ENCODE assay signal across 14 cellular contexts in the genomic region with DNA sequence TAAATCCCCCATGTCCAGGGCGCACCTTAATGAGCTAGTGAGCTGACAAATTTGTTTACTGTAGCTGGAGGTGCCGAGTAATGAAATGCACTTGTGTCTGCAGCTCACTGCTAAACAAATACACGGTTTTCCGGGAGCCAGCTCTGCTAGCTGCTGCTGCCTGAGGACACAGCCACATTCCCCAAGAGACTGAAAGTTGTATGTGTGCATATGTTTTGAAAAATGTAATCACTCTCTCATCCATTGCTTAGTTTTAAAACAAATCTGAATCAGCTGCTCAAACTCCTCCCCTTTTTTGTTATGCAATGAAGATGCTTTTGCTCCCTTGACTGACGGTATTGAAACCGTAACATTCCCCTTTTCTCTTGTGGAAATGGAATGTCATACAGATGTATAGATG.
DNase-seq lines count a peak whose midpoint lies in the region; FAIRE-seq and TF ChIP-seq lines count a peak whose summit lies in the region.
"Had no signal": no experiment of that assay in that cellular context is flagged by ENCODE, and none has a peak within 500 bp of the region (broad histone marks: within the 10 kb centered on the region; RNA-seq: fewer than 3 reads in every experiment).

No MANE protein-coding gene starts in this region.

- H3K27ac ChIP-seq in neuronal stem cell (replicated peaks; ENCODE audit: low read length) (peak overlapping the region; percentile 98), small intestine (ENCODE audit: low read depth in 1 of 2, low read length in 1 of 2) (no peak overlapping the region)

- peaks cover 47 to 53% of the 10 kb centered on the region in 2 donors for H3K4me1 ChIP-seq in neuronal stem cell (ENCODE audit: control insufficient read depth in 2 of 2, insufficient read depth in 1 of 2, low read depth in 1 of 2, low read length in 2 of 2)
- no peaks in the 10 kb centered on the region for H3K4me1 ChIP-seq in small intestine (ENCODE audit: control insufficient read depth in 2 of 2, insufficient read depth in 1 of 2, low read depth in 1 of 2, low read length in 1 of 2)

- no peak overlapping the region for H3K4ac ChIP-seq in neuronal stem cell (ENCODE audit: low read length)

- H3K18ac ChIP-seq in neuronal stem cell (ENCODE audit: low read length): no peak overlapping the region

- H3K14ac ChIP-seq in neuronal stem cell (ENCODE audit: low read length): no peak overlapping the region

- TF ChIP-seq CTCF in choroid plexus epithelial cell (conservative IDR thresholded peaks at IDR 0.05; ENCODE audit: low read depth, low read length): no peak

- H4K8ac ChIP-seq in neuronal stem cell (ENCODE audit: low read depth, low read length): no peak overlapping the region

- FAIRE-seq in small intestine (lab: Jason Lieb, UNC): no peak
- FAIRE-seq: colon, keratinocyte had no signal

- no peak overlapping the region for H3K23ac ChIP-seq in neuronal stem cell (ENCODE audit: low read depth, low read length, poor library complexity)

- no peak overlapping the region for H2AFZ ChIP-seq in neuronal stem cell (ENCODE audit: low read length)

- H3K36me3 ChIP-seq in neuronal stem cell (replicated peaks in 1 of 2; ENCODE audit: control insufficient read depth in 2 of 2, insufficient read depth in 2 of 2, low read length in 2 of 2) (no peaks in the 10 kb centered on the region), small intestine (ENCODE audit: control insufficient read depth in 2 of 2, insufficient read depth in 2 of 2, low read length in 2 of 2) (no peaks in the 10 kb centered on the region)

- H2BK5ac ChIP-seq in neuronal stem cell (ENCODE audit: low read length): no peak overlapping the region

- no peak overlapping the region for H3K9ac ChIP-seq in neuronal stem cell (ENCODE audit: low read depth, low read length, poor library complexity)

- H3K4me3 ChIP-seq in choroid plexus epithelial cell (ENCODE audit: low read depth, low read length): no peak overlapping the region
- H3K4me3 ChIP-seq in neuronal stem cell (ENCODE audit: low read length in 2 of 2): peak overlapping the region in 1 of 2 donors; percentile 42
- no peak overlapping the region for H3K4me3 ChIP-seq in small intestine (ENCODE audit: low read depth in 1 of 2, low read length in 2 of 2)

- H2BK12ac ChIP-seq in neuronal stem cell (ENCODE audit: low read length): no peak overlapping the region

- H4K91ac ChIP-seq in neuronal stem cell (ENCODE audit: low read depth, low read length, poor library complexity): no peak overlapping the region

- no peaks in the 10 kb centered on the region for H3K27me3 ChIP-seq in neuronal stem cell (ENCODE audit: control insufficient read depth in 3 of 3, insufficient read depth in 3 of 3, low read depth in 1 of 3, low read length in 3 of 3)
- H3K27me3 ChIP-seq in small intestine (ENCODE audit: control insufficient read depth in 2 of 2, insufficient read depth in 2 of 2, low read length in 2 of 2): no peaks in the 10 kb centered on the region

- no peak overlapping the region for H2BK120ac ChIP-seq in neuronal stem cell (ENCODE audit: low read depth, low read length)

- H2BK15ac ChIP-seq in neuronal stem cell (ENCODE audit: low read length): no peak overlapping the region

- H3K4me2 ChIP-seq in neuronal stem cell (ENCODE audit: insufficient read depth, low read length, poor library complexity, severe bottlenecking): no peak overlapping the region

- H3K9me3 ChIP-seq in neuronal stem cell (replicated peaks in 1 of 2; ENCODE audit: control insufficient read depth in 2 of 2, insufficient read depth in 1 of 2, low read depth in 1 of 2, low read length in 2 of 2): peaks cover 0 to 4% of the 10 kb centered on the region in 2 donors
- H3K9me3 ChIP-seq in small intestine (ENCODE audit: control insufficient read depth, low read depth): no peaks in the 10 kb centered on the region

- H2AK5ac ChIP-seq in neuronal stem cell (ENCODE audit: low read depth, low read length): no peak overlapping the region

- no CpG with 5 or more reads among the region's 6 CpGs for WGBS in neuronal stem cell (ENCODE audit: extremely low coverage in 2 of 2, insufficient read length in 2 of 2, insufficient replicate concordance in 1 of 2), 2 donors
- 56 to 68% (median 59%) methylated on average over 6 of the region's 6 CpGs for WGBS in small intestine, 3 donors

- peaks cover 7% of the 10 kb centered on the region for H3K79me1 ChIP-seq in neuronal stem cell (ENCODE audit: low read depth, low read length)

- DNase-seq in HCEC 1CT (peak; percentile 43), NCI-H2171 treated with DMSO at 0.1 percent for 48 hours (lab: John Stamatoyannopoulos, UW) (peak; percentile 35), choroid plexus epithelial cell (ENCODE audit: low read depth) (peak; percentile 65), neuronal stem cell (ENCODE audit: low spot score) (no peak), H4 (ENCODE audit: low spot score) (no peak), NOMO-1 (lab: John Stamatoyannopoulos, UW; ENCODE audit: unreplicated experiment in 2 of 2) (no peak), small intestine (no peak)
- DNase-seq in activated naive CD4-positive, alpha-beta T cell treated with anti-CD3 and anti-CD28 coated beads, Interleukin-2, amount 50 U/mL, for 16 hours: no peak
- DNase-seq: activated CD8-positive, alpha-beta T cell treated with anti-CD3 and anti-CD28 coated beads, Interleukin-2, amount 10 ng/mL, durations not matched to agents 7 days and 5 days; activated naive CD4-positive, alpha-beta T cell treated with anti-CD3 and anti-CD28 coated beads for 36 hours; CD4-positive, CD25-positive, alpha-beta regulatory T cell; NCI-H1694 had no signal

Comparison
In these comparisons a context has a peak if more than half of its experiments do, and no peak if none do; other contexts are left out.
1. DNase-seq: peak in HCEC 1CT (single experiment), NCI-H2171 treated with DMSO at 0.1 percent for 48 hours (single experiment) and choroid plexus epithelial cell (single experiment); none in neuronal stem cell (single experiment), H4 (single experiment), activated naive CD4-positive, alpha-beta T cell treated with anti-CD3 and anti-CD28 coated beads, Interleukin-2, amount 50 U/mL, for 16 hours (single experiment), NOMO-1 (0 of 2) and small intestine (single experiment).